ENCODE assay signal across 1 cellular context in the genomic region with DNA sequence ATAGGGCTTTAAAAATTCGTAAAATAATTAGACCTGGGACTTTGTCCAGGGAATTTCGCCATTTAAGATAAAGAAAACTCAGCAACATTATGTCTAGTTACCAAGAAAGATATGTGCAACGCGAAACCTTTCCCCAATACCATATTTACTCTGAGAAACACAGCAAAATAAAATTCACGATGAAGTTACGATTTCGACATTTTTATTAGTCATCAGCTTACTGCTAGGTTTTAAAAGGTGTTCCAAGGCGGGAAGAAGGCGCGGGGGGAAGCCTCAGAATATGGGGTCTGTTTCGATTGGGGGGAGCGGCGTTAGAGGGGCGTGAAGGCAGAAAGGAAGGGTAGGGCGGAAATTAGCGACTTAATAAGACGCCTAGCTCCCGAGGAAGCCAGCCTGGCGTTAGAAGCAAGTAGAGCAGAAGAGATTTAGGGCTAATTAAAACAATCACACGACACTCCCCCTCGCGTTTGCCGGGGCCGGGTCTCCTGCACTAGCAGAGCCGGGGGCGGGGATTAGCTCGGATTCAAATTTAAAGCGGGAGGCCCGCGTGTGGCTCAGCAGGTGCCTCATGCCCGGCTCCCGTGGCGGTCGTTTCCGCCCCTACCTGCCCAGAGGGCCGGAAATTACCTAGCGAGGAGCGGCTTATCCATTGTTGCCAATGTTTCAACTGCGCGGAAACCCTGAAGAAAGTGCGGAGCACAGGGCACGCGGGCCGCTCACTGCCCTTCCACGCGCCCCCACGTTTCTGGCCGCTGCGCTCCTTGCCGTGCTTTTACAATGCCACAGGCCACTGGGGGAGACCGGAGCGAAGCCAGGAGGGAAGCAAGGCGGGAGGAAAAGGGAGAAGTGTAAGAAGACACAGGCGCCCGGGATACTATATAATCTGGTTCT.
TF ChIP-seq lines count a peak whose summit lies in the region.

No MANE protein-coding gene starts in this region.

TF ChIP-seq in K562, 482 proteins besides CTCF, POLR2A, EP300 and RAD21 (continued from another document):
- TF ChIP-seq, protein P1, sequence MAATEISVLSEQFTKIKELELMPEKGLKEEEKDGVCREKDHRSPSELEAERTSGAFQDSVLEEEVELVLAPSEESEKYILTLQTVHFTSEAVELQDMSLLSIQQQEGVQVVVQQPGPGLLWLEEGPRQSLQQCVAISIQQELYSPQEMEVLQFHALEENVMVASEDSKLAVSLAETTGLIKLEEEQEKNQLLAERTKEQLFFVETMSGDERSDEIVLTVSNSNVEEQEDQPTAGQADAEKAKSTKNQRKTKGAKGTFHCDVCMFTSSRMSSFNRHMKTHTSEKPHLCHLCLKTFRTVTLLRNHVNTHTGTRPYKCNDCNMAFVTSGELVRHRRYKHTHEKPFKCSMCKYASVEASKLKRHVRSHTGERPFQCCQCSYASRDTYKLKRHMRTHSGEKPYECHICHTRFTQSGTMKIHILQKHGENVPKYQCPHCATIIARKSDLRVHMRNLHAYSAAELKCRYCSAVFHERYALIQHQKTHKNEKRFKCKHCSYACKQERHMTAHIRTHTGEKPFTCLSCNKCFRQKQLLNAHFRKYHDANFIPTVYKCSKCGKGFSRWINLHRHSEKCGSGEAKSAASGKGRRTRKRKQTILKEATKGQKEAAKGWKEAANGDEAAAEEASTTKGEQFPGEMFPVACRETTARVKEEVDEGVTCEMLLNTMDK (IDR thresholded peaks at IDR 0.05; ENCODE audit: borderline replicate concordance, insufficient read depth, low read depth, low read length, poor library complexity, severe bottlenecking) = no peak
- TF ChIP-seq DNMT1 (IDR thresholded peaks at IDR 0.05) = peak; percentile 95; the same call in 1 of the 2 replicates
- TF ChIP-seq BRF1 (IDR thresholded peaks at IDR 0.05; ENCODE audit: borderline replicate concordance, extremely low read depth, insufficient read length) = no peak
- no peak for TF ChIP-seq SNIP1 (IDR thresholded peaks at IDR 0.05; ENCODE audit: low read depth)
- peak; percentile 88 for TF ChIP-seq ZBTB33 (CRISPR knock-in tag; IDR thresholded peaks at IDR 0.05)
- no peak for TF ChIP-seq CHD2 (IDR thresholded peaks at IDR 0.05; ENCODE audit: low read depth, low read length)
- TF ChIP-seq NFYB (IDR thresholded peaks at IDR 0.05; ENCODE audit: extremely low read depth, insufficient read length) = no peak
- no peak for TF ChIP-seq SMARCB1 (IDR thresholded peaks at IDR 0.05; ENCODE audit: insufficient read length, low read depth)
- TF ChIP-seq TBL1XR1 (IDR thresholded peaks at IDR 0.05; ENCODE audit: low read length in 2 of 2) = peak in 1 of 2 experiments; percentile 36; a peak in 1 of 4 replicates
- peak; percentile 72 for TF ChIP-seq NFRKB (IDR thresholded peaks at IDR 0.05; ENCODE audit: low read depth)
- TF ChIP-seq POLR2AphosphoS5 (IDR thresholded peaks at IDR 0.05; ENCODE audit: control insufficient read depth, insufficient read depth, low read depth, low read length) = no peak; the same call in 1 of the 2 replicates
- no peak for TF ChIP-seq ZNF79 (CRISPR knock-in tag; IDR thresholded peaks at IDR 0.05; ENCODE audit: low read depth)
- 0 out of 2 replicates have a peak, but pooled peaks have one; percentile 29 for TF ChIP-seq ZFP1 (CRISPR knock-in tag; IDR thresholded peaks at IDR 0.05)
- peak; percentile 67; the same call in 1 of the 2 replicates for TF ChIP-seq ZNF253 (CRISPR knock-in tag; conservative IDR thresholded peaks at IDR 0.05)
- TF ChIP-seq ZNF12 (CRISPR knock-in tag; IDR thresholded peaks at IDR 0.05) = peak; percentile 88
- TF ChIP-seq, protein P2, sequence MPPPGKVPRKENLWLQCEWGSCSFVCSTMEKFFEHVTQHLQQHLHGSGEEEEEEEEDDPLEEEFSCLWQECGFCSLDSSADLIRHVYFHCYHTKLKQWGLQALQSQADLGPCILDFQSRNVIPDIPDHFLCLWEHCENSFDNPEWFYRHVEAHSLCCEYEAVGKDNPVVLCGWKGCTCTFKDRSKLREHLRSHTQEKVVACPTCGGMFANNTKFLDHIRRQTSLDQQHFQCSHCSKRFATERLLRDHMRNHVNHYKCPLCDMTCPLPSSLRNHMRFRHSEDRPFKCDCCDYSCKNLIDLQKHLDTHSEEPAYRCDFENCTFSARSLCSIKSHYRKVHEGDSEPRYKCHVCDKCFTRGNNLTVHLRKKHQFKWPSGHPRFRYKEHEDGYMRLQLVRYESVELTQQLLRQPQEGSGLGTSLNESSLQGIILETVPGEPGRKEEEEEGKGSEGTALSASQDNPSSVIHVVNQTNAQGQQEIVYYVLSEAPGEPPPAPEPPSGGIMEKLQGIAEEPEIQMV (tag; conservative IDR thresholded peaks at IDR 0.05; ENCODE audit: low read depth) = no peak
- TF ChIP-seq MCM3 (IDR thresholded peaks at IDR 0.05) = no peak
- TF ChIP-seq, protein P3, sequence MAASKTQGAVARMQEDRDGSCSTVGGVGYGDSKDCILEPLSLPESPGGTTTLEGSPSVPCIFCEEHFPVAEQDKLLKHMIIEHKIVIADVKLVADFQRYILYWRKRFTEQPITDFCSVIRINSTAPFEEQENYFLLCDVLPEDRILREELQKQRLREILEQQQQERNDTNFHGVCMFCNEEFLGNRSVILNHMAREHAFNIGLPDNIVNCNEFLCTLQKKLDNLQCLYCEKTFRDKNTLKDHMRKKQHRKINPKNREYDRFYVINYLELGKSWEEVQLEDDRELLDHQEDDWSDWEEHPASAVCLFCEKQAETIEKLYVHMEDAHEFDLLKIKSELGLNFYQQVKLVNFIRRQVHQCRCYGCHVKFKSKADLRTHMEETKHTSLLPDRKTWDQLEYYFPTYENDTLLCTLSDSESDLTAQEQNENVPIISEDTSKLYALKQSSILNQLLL (CRISPR knock-in tag; IDR thresholded peaks at IDR 0.05; ENCODE audit: borderline replicate concordance) = no peak
- peak; percentile 73 for TF ChIP-seq SP1 (CRISPR knock-in tag; IDR thresholded peaks at IDR 0.05)
- no peak for TF ChIP-seq KDM4B (IDR thresholded peaks at IDR 0.05; ENCODE audit: borderline replicate concordance in 2 of 2, low read depth in 1 of 2)
- TF ChIP-seq ATF7 (IDR thresholded peaks at IDR 0.05) = peak; percentile 83
- TF ChIP-seq ZNF707 (CRISPR knock-in tag; conservative IDR thresholded peaks at IDR 0.05) = no peak
- TF ChIP-seq PRPF4 (IDR thresholded peaks at IDR 0.05; ENCODE audit: insufficient read depth, low read depth, low read length, poor library complexity, severe bottlenecking) = no peak
- peak; percentile 96 for TF ChIP-seq RBFOX2 (IDR thresholded peaks at IDR 0.05; ENCODE audit: low read depth, low read length)
- TF ChIP-seq ZFPM2 (CRISPR knock-in tag; IDR thresholded peaks at IDR 0.05) = 0 out of 2 replicates have a peak, but pooled peaks have one; percentile 32
- no peak; the same call in 1 of the 2 replicates for TF ChIP-seq ZNF764 (CRISPR knock-in tag; IDR thresholded peaks at IDR 0.05; ENCODE audit: low read depth)
- TF ChIP-seq ZNF740 (CRISPR knock-in tag; IDR thresholded peaks at IDR 0.05) = peak; percentile 78; the same call in 1 of the 2 replicates
- no peak for TF ChIP-seq ZNF740 (tag; IDR thresholded peaks at IDR 0.05)
- no peak for TF ChIP-seq ZNF175 (CRISPR knock-in tag; IDR thresholded peaks at IDR 0.05; ENCODE audit: low read depth)
- TF ChIP-seq ASH1L (IDR thresholded peaks at IDR 0.05; ENCODE audit: borderline replicate concordance, low read depth, partially characterized antibody) = no peak
- 0 out of 2 replicates have a peak, but pooled peaks have one; percentile 64 for TF ChIP-seq FOXO4 (CRISPR knock-in tag; IDR thresholded peaks at IDR 0.05)
